In the genomic region with DNA sequence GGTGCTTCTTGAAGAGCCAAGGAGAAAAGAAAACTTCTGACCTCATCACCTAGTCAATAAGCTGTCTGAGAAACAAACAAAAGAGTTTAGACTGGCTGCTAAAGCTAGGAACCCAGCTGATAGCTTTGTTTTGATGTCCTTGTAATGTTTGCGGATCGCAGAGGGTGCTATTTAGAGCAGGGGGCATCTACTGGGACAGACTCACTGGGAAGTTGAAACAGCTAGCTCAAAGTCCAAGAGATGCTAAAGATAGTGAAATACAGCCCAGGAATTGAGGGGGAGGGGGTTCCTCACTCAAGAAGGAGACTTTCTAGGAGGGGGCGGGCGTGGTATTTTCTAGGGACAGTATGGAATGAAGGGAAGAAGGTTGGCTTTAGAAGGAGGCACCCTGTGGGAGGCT, we compare ENCODE assay signal across 1 cellular context.
A peak's percentile ranks its signal among the peaks of the same experiment; 100 is the strongest.
TF ChIP-seq lines count a peak whose summit lies in the region.

No MANE protein-coding gene starts in this region.

TF ChIP-seq in HEK293, 187 proteins besides CTCF, POLR2A, EP300 and RAD21 (continued from another document):
- TF ChIP-seq, protein P1, sequence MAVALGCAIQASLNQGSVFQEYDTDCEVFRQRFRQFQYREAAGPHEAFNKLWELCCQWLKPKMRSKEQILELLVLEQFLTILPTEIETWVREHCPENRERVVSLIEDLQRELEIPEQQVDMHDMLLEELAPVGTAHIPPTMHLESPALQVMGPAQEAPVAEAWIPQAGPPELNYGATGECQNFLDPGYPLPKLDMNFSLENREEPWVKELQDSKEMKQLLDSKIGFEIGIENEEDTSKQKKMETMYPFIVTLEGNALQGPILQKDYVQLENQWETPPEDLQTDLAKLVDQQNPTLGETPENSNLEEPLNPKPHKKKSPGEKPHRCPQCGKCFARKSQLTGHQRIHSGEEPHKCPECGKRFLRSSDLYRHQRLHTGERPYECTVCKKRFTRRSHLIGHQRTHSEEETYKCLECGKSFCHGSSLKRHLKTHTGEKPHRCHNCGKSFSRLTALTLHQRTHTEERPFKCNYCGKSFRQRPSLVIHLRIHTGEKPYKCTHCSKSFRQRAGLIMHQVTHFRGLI (tag by site-specific recombination; IDR thresholded peaks at IDR 0.05), result no peak
- no peak for TF ChIP-seq ZNF433 (tag by site-specific recombination; IDR thresholded peaks at IDR 0.05; ENCODE audit: low read depth)
- no peak for TF ChIP-seq ZNF146 (tag by site-specific recombination; IDR thresholded peaks at IDR 0.05)
- TF ChIP-seq, protein P2, sequence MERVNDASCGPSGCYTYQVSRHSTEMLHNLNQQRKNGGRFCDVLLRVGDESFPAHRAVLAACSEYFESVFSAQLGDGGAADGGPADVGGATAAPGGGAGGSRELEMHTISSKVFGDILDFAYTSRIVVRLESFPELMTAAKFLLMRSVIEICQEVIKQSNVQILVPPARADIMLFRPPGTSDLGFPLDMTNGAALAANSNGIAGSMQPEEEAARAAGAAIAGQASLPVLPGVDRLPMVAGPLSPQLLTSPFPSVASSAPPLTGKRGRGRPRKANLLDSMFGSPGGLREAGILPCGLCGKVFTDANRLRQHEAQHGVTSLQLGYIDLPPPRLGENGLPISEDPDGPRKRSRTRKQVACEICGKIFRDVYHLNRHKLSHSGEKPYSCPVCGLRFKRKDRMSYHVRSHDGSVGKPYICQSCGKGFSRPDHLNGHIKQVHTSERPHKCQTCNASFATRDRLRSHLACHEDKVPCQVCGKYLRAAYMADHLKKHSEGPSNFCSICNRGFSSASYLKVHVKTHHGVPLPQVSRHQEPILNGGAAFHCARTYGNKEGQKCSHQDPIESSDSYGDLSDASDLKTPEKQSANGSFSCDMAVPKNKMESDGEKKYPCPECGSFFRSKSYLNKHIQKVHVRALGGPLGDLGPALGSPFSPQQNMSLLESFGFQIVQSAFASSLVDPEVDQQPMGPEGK (tag by site-specific recombination; IDR thresholded peaks at IDR 0.05), result 0 out of 2 replicates have a peak, but pooled peaks have one; percentile 24
TF ChIP-seq in HEK293: peak in this region for 3.
